In genomic region chr10:127148933-127149220, GRCh38 we compare ENCODE assay signal across 11 cellular contexts. TPM values are rescaled to one million over a fixed set of nuclear protein-coding genes. Genes with fewer than 3 reads are reported as not detected.
A peak's percentile ranks its signal among the peaks of the same experiment; 100 is the strongest.
DNase-seq lines count a peak whose midpoint lies in the region; ATAC-seq and TF ChIP-seq lines count a peak whose summit lies in the region.
"Had no signal": no experiment of that assay in that cellular context is flagged by ENCODE, and none has a peak within 500 bp of the region (broad histone marks: within the 10 kb centered on the region; RNA-seq: fewer than 3 reads in every experiment).

No MANE protein-coding gene starts in this region.

- H3K27ac Mint-ChIP-seq in nephron progenitor cell = no peak overlapping the region

- H3K4me3 ChIP-seq in AG04449 (ENCODE audit: low read depth, low read length) (peak overlapping the region; percentile 26), WI38 (ENCODE audit: low read depth, low read length) (peak overlapping the region; percentile 36)
- H3K4me3 ChIP-seq: BLaER1 treated with 17β-estradiol and CSF1 and Interleukin-3, amounts not matched to agents 10 nM and 100 nM had no signal

- POLR2A ChIA-PET in AG04449 (lab: Yijun Ruan, JAX) (no interaction called here), GM10248 (lab: Yijun Ruan, JAX) (no interaction called here)

- intact Hi-C loops in left ventricle myocardium superior (cut with micrococcal nuclease) = no loop called here

- peaks cover 10% of the 10 kb centered on the region for H3K36me3 Mint-ChIP-seq in nephron progenitor cell (ENCODE audit: low read depth)

- TF ChIP-seq CTCF in AG04449 (IDR thresholded peaks at IDR 0.05; ENCODE audit: insufficient read depth, low read length, missing control alignments) = no peak
- TF ChIP-seq CTCF in WI38 (IDR thresholded peaks at IDR 0.05; ENCODE audit: low read depth, low read length) = no peak
- no peak for TF ChIP-seq CTCF in nephron progenitor cell (IDR thresholded peaks at IDR 0.05)
- TF ChIP-seq CTCF in GM10248 (IDR thresholded peaks at IDR 0.05; ENCODE audit: control extremely low read depth, extremely low read depth, low read depth, missing control alignments) = no peak

- no peak overlapping the region for H3K4me3 Mint-ChIP-seq in nephron progenitor cell

- no peak for ATAC-seq in left ventricle myocardium superior

- no peak for DNase-seq in AG04449 (ENCODE audit: low read depth, low spot score)
- DNase-seq in HT1080 (ENCODE audit: low read depth) = peak; percentile 88
- DNase-seq in glomerular visceral epithelial cell (ENCODE audit: extremely low spot score) = peak; percentile 70
- DNase-seq in left ventricle myocardium superior = no peak
- DNase-seq in nephron progenitor cell = no peak
- DNase-seq in stimulated activated CD4-positive, alpha-beta T cell treated with anti-CD3 and anti-CD28 coated beads, Interleukin-12 subunit alpha, Interleukin-12 subunit beta, amount 100 ng/mL, for 4 hours = no peak
- no peak for DNase-seq in GM10248 (ENCODE audit: extremely low spot score)
- DNase-seq: dorsolateral prefrontal cortex, NCI-H524 treated with DMSO at 0.1 percent for 48 hours had no signal

- no peaks in the 10 kb centered on the region for H3K9me3 Mint-ChIP-seq in nephron progenitor cell

- peaks cover 42% of the 10 kb centered on the region for H3K4me1 Mint-ChIP-seq in nephron progenitor cell

- H3K27me3 Mint-ChIP-seq in nephron progenitor cell (ENCODE audit: low read depth, poor library complexity) = no peaks in the 10 kb centered on the region

- CTCF ChIA-PET in AG04449 (lab: Yijun Ruan, JAX) (interaction anchor here (0.7 to 1.9 kb wide), 2 partner anchors 12 to 45 kb away, joined by 3 to 5 read pairs; no protein-coding TSS in a partner anchor), GM10248 (lab: Yijun Ruan, JAX) (no interaction called here)

RNA-seq across cellular contexts. Expression of gene INSYN2A, which starts 47.5 kb away (rescaled TPM):
- total RNA-seq in HT1080 (2014; rRNA removed; shearing (Covaris generic)) = 0.23 and 0.55 TPM in 2 replicates
- polyA plus RNA-seq in HT1080 (2015; cell fraction: cytosol; rRNA removed) = 0.23 and 0.61 TPM in 2 replicates
- 0.23 and 0.35 TPM in 2 replicates for polyA plus RNA-seq in HT1080 (2015; cell fraction: nucleus; rRNA removed)
- total RNA-seq in left ventricle myocardium superior = not detected

Comparison
In these comparisons a context has a peak if more than half of its experiments do, and no peak if none do; other contexts are left out.
1. DNase-seq: peak in HT1080 (single experiment) and glomerular visceral epithelial cell (single experiment); none in AG04449 (single experiment), left ventricle myocardium superior (single experiment), nephron progenitor cell (single experiment), stimulated activated CD4-positive, alpha-beta T cell treated with anti-CD3 and anti-CD28 coated beads, Interleukin-12 subunit alpha, Interleukin-12 subunit beta, amount 100 ng/mL, for 4 hours (single experiment) and GM10248 (single experiment).